In genomic region chr1:1213153-1213918, GRCh38 we compare ENCODE assay signal across 9 cellular contexts. TPM values are rescaled to one million over a fixed set of nuclear protein-coding genes. Genes with fewer than 3 reads are reported as not detected.
DNase-seq lines count a peak whose midpoint lies in the region; ATAC-seq and TF ChIP-seq lines count a peak whose summit lies in the region.
"Had no signal": no experiment of that assay in that cellular context is flagged by ENCODE, and none has a peak within 500 bp of the region (broad histone marks: within the 10 kb centered on the region; RNA-seq: fewer than 3 reads in every experiment).

No MANE protein-coding gene starts in this region.

- H3K9me3 Mint-ChIP-seq in activated T-helper 2 cell treated with anti-CD3 and anti-CD28 coated beads, Interferon-gamma antibody, Interleukin-2, Interleukin-4, amounts not matched to agents 10 μg/mL and 5 μg/mL and 100 μg/mL, durations not matched to agents 14 hours and 24 hours and 36 hours = no peaks in the 10 kb centered on the region
- no peaks in the 10 kb centered on the region for H3K9me3 Mint-ChIP-seq in immature natural killer cell

- no peaks in the 10 kb centered on the region for H3K27me3 Mint-ChIP-seq in activated T-helper 2 cell treated with anti-CD3 and anti-CD28 coated beads, Interferon-gamma antibody, Interleukin-2, Interleukin-4, amounts not matched to agents 10 μg/mL and 5 μg/mL and 100 μg/mL, durations not matched to agents 14 hours and 24 hours and 36 hours (ENCODE audit: low read depth)
- H3K27me3 Mint-ChIP-seq in immature natural killer cell (ENCODE audit: low read depth in 3 of 3) = peaks cover 24 to 53% (median 26%) of the 10 kb centered on the region in 3 donors

- H3K27ac Mint-ChIP-seq in activated T-helper 2 cell treated with anti-CD3 and anti-CD28 coated beads, Interferon-gamma antibody, Interleukin-2, Interleukin-4, amounts not matched to agents 10 μg/mL and 5 μg/mL and 100 μg/mL, durations not matched to agents 14 hours and 24 hours and 36 hours = peak overlapping the region; percentile 42
- peak overlapping the region in 5 of 6 donors; percentile 77 to 92 (median 84) for H3K27ac Mint-ChIP-seq in immature natural killer cell

- H3K36me3 ChIP-seq in thoracic aorta = peaks cover 20% of the 10 kb centered on the region

- peak; percentile 79 for DNase-seq in activated effector memory CD4-positive, alpha-beta T cell treated with anti-CD3 and anti-CD28 coated beads, Interleukin-2, amount 50 U/mL, for 16 hours
- DNase-seq in activated effector memory CD4-positive, alpha-beta T cell treated with Interleukin-2 at 50 U/mL for 16 hours = no peak
- DNase-seq in activated T-helper 2 cell treated with anti-CD3 and anti-CD28 coated beads, Interferon-gamma antibody, Interleukin-2, Interleukin-4, amounts not matched to agents 10 μg/mL and 5 μg/mL and 100 μg/mL, durations not matched to agents 14 hours and 24 hours and 36 hours (ENCODE audit: low spot score) = no peak
- DNase-seq in immature natural killer cell = peak; percentile 81 to 85 (median 81)
- DNase-seq in thoracic aorta (ENCODE audit: low spot score) = no peak
- DNase-seq in hepatic stellate cell (ENCODE audit: low spot score) = no peak
- no peak for DNase-seq in nucleus accumbens (lab: John Stamatoyannopoulos, UW)
- no peak for DNase-seq in anterior cingulate cortex (lab: John Stamatoyannopoulos, UW)
- DNase-seq: NCI-H1092 had no signal

- intact Hi-C loops in activated T-helper 2 cell treated with anti-CD3 and anti-CD28 coated beads, Interferon-gamma antibody, Interleukin-2, Interleukin-4, amounts not matched to agents 10 μg/mL and 5 μg/mL and 100 μg/mL, durations not matched to agents 14 hours and 24 hours and 36 hours (cut with micrococcal nuclease) = no loop called here

- H3K4me3 ChIP-seq in thoracic aorta = peak overlapping the region; percentile 31

- no peak for TF ChIP-seq CTCF in thoracic aorta (IDR thresholded peaks at IDR 0.05)

- H3K4me1 Mint-ChIP-seq in activated T-helper 2 cell treated with anti-CD3 and anti-CD28 coated beads, Interferon-gamma antibody, Interleukin-2, Interleukin-4, amounts not matched to agents 10 μg/mL and 5 μg/mL and 100 μg/mL, durations not matched to agents 14 hours and 24 hours and 36 hours (ENCODE audit: low read depth) = peaks cover 38% of the 10 kb centered on the region
- H3K4me1 Mint-ChIP-seq in immature natural killer cell = peaks cover 38 to 62% of the 10 kb centered on the region in 2 donors

- peaks cover 58% of the 10 kb centered on the region for H3K36me3 Mint-ChIP-seq in activated T-helper 2 cell treated with anti-CD3 and anti-CD28 coated beads, Interferon-gamma antibody, Interleukin-2, Interleukin-4, amounts not matched to agents 10 μg/mL and 5 μg/mL and 100 μg/mL, durations not matched to agents 14 hours and 24 hours and 36 hours (ENCODE audit: low read depth)
- H3K36me3 Mint-ChIP-seq in immature natural killer cell = peaks cover 0 to 9% (median 7%) of the 10 kb centered on the region in 3 donors

- H3K4me1 ChIP-seq in thoracic aorta (ENCODE audit: control insufficient read depth in 1 of 2, low read depth in 2 of 2) = peaks cover 0 to 1% of the 10 kb centered on the region in 2 donors

- no peaks in the 10 kb centered on the region for H3K9me3 ChIP-seq in thoracic aorta

- no peaks in the 10 kb centered on the region for H3K27me3 ChIP-seq in thoracic aorta (replicated peaks; ENCODE audit: insufficient read depth)

- ATAC-seq in thoracic aorta (ENCODE audit: insufficient number of reproducible peaks, low FRiP score, low read depth) = no peak

- H3K4me3 Mint-ChIP-seq in activated T-helper 2 cell treated with anti-CD3 and anti-CD28 coated beads, Interferon-gamma antibody, Interleukin-2, Interleukin-4, amounts not matched to agents 10 μg/mL and 5 μg/mL and 100 μg/mL, durations not matched to agents 14 hours and 24 hours and 36 hours (ENCODE audit: low read depth) = peak overlapping the region; percentile 77
- H3K4me3 Mint-ChIP-seq in immature natural killer cell = peak overlapping the region; percentile 53 to 64 (median 62)

- H3K27ac ChIP-seq in thoracic aorta = no peak overlapping the region

RNA-seq across cellular contexts. Expression of gene TNFRSF4, which starts 0.6 kb away (rescaled TPM):
- total RNA-seq in activated T-helper 2 cell treated with anti-CD3 and anti-CD28 coated beads, Interferon-gamma antibody, Interleukin-2, Interleukin-4, amounts not matched to agents 10 μg/mL and 5 μg/mL and 100 μg/mL, durations not matched to agents 14 hours and 24 hours and 36 hours = 441 and 458 TPM in 2 replicates
- 10 to 100 TPM in 2 of 3 donors, 1 to 10 TPM in 1; 7.6 to 16.3 (median 12.1) TPM for polyA plus RNA-seq in immature natural killer cell
- total RNA-seq in thoracic aorta = 1 to 10 TPM in 1 of 2 donors, not detected in 1; 1.8 TPM

RNA-seq across cellular contexts. Expression of gene TNFRSF18, which starts 6.9 kb away (rescaled TPM):
- total RNA-seq in activated T-helper 2 cell treated with anti-CD3 and anti-CD28 coated beads, Interferon-gamma antibody, Interleukin-2, Interleukin-4, amounts not matched to agents 10 μg/mL and 5 μg/mL and 100 μg/mL, durations not matched to agents 14 hours and 24 hours and 36 hours = 219 and 231 TPM in 2 replicates
- polyA plus RNA-seq in immature natural killer cell = 100 to 1,000 TPM in 2 of 3 donors, 10 to 100 TPM in 1; 56.4 to 136 (median 105) TPM
- total RNA-seq in thoracic aorta = 1 to 10 TPM in 1 of 2 donors, not detected in 1; 1.3 TPM

RNA-seq across cellular contexts. Expression of gene SDF4, which starts 18.5 kb away (rescaled TPM):
- 161 and 164 TPM in 2 replicates for total RNA-seq in activated T-helper 2 cell treated with anti-CD3 and anti-CD28 coated beads, Interferon-gamma antibody, Interleukin-2, Interleukin-4, amounts not matched to agents 10 μg/mL and 5 μg/mL and 100 μg/mL, durations not matched to agents 14 hours and 24 hours and 36 hours
- 100 to 1,000 TPM; 157 to 240 (median 194) TPM for polyA plus RNA-seq in immature natural killer cell
- total RNA-seq in thoracic aorta = 100 to 1,000 TPM; 157 to 230 TPM

RNA-seq across cellular contexts. Expression of gene B3GALT6, which starts 18.7 kb away (rescaled TPM):
- 34.6 and 35.8 TPM in 2 replicates for total RNA-seq in activated T-helper 2 cell treated with anti-CD3 and anti-CD28 coated beads, Interferon-gamma antibody, Interleukin-2, Interleukin-4, amounts not matched to agents 10 μg/mL and 5 μg/mL and 100 μg/mL, durations not matched to agents 14 hours and 24 hours and 36 hours
- polyA plus RNA-seq in immature natural killer cell = 10 to 100 TPM in 1 of 3 donors, 1 to 10 TPM in 2; 5.3 to 13.9 (median 9.9) TPM
- 10 to 100 TPM; 15.5 to 25.3 TPM for total RNA-seq in thoracic aorta

RNA-seq across cellular contexts. Expression of gene C1QTNF12, which starts 33.2 kb away (rescaled TPM):
- total RNA-seq in activated T-helper 2 cell treated with anti-CD3 and anti-CD28 coated beads, Interferon-gamma antibody, Interleukin-2, Interleukin-4, amounts not matched to agents 10 μg/mL and 5 μg/mL and 100 μg/mL, durations not matched to agents 14 hours and 24 hours and 36 hours = 3.5 and 3.7 TPM in 2 replicates
- polyA plus RNA-seq in immature natural killer cell = not detected
- 10 to 100 TPM in 1 of 2 donors, 1 to 10 TPM in 1; 2.9 to 12.5 TPM for total RNA-seq in thoracic aorta

Comparison
In these comparisons a context has a peak if more than half of its experiments do, and no peak if none do; other contexts are left out.
1. DNase-seq: peak in activated effector memory CD4-positive, alpha-beta T cell treated with anti-CD3 and anti-CD28 coated beads, Interleukin-2, amount 50 U/mL, for 16 hours (single experiment) and immature natural killer cell (3 of 3); none in activated effector memory CD4-positive, alpha-beta T cell treated with Interleukin-2 at 50 U/mL for 16 hours (single experiment), activated T-helper 2 cell treated with anti-CD3 and anti-CD28 coated beads, Interferon-gamma antibody, Interleukin-2, Interleukin-4, amounts not matched to agents 10 μg/mL and 5 μg/mL and 100 μg/mL, durations not matched to agents 14 hours and 24 hours and 36 hours (single experiment), thoracic aorta (single experiment), hepatic stellate cell (single experiment), nucleus accumbens (0 of 56) and anterior cingulate cortex (0 of 58).
2. RNA of gene TNFRSF4, which starts 0.6 kb away (total RNA-seq): 441 to 458 TPM in activated T-helper 2 cell treated with anti-CD3 and anti-CD28 coated beads, Interferon-gamma antibody, Interleukin-2, Interleukin-4, amounts not matched to agents 10 μg/mL and 5 μg/mL and 100 μg/mL, durations not matched to agents 14 hours and 24 hours and 36 hours; 1.8 TPM in thoracic aorta; every median in the first group is over 100 times any median in the second.
3. RNA of gene TNFRSF18, which starts 6.9 kb away (total RNA-seq): 219 to 231 TPM in activated T-helper 2 cell treated with anti-CD3 and anti-CD28 coated beads, Interferon-gamma antibody, Interleukin-2, Interleukin-4, amounts not matched to agents 10 μg/mL and 5 μg/mL and 100 μg/mL, durations not matched to agents 14 hours and 24 hours and 36 hours; 1.3 TPM in thoracic aorta; every median in the first group is over 10 times any median in the second.